1 cellular context compared by ENCODE assay signal in genomic region chr4:2745981-2746806, GRCh38.
TF ChIP-seq lines count a peak whose summit lies in the region.

No MANE protein-coding gene starts in this region.

TF ChIP-seq in GM12878, 131 proteins besides CTCF, POLR2A, EP300 and RAD21 (continued from another document):
- TF ChIP-seq PKNOX1 (IDR thresholded peaks at IDR 0.05), result peak; percentile 85
- TF ChIP-seq CUX1 (IDR thresholded peaks at IDR 0.05; ENCODE audit: insufficient replicate concordance, low read depth, low read length), result no peak
- TF ChIP-seq SRF (IDR thresholded peaks at IDR 0.05; ENCODE audit: low read depth in 2 of 2, low read length in 2 of 2), result peak in 1 of 2 experiments; percentile 63; a peak in 2 of 4 replicates
- TF ChIP-seq PML (IDR thresholded peaks at IDR 0.05; ENCODE audit: low read length), result peak; percentile 93
- TF ChIP-seq ZBTB11 (CRISPR knock-in tag; IDR thresholded peaks at IDR 0.05), result no peak
- TF ChIP-seq CEBPB (IDR thresholded peaks at IDR 0.05; ENCODE audit: borderline replicate concordance in 1 of 2, low read depth in 2 of 2, low read length in 2 of 2), result peak in 1 of 2 experiments; percentile 98; a peak in 2 of 4 replicates
- TF ChIP-seq SIN3A (IDR thresholded peaks at IDR 0.05; ENCODE audit: low read depth, low read length), result peak; percentile 65; the same call in 1 of the 2 replicates
